Comparison of ENCODE assay signal across 2 cellular contexts in genomic region chr6:84498905-84499304, GRCh38.
TF ChIP-seq lines count a peak whose summit lies in the region.

No MANE protein-coding gene starts in this region.

TF ChIP-seq in SK-N-SH, 30 proteins besides CTCF, POLR2A, EP300 and RAD21 (continued from another document):
- TF ChIP-seq TAF1 (IDR thresholded peaks at IDR 0.05; ENCODE audit: borderline replicate concordance, low read depth, low read length) (no peak), FOXJ3 (CRISPR knock-in tag; IDR thresholded peaks at IDR 0.05) (no peak), IRF3 (IDR thresholded peaks at IDR 0.05; ENCODE audit: low read depth, low read length) (no peak), RFX5 (IDR thresholded peaks at IDR 0.05; ENCODE audit: low read length) (no peak)

TF ChIP-seq in SK-N-SH treated with all-trans-retinoic acid at 6 μM for 48 hours, 23 proteins besides CTCF, POLR2A, EP300 and RAD21 (continued from another document):
- TF ChIP-seq TSHZ2 (CRISPR knock-in tag; IDR thresholded peaks at IDR 0.05) (no peak), ISL1 (CRISPR knock-in tag; IDR thresholded peaks at IDR 0.05) (no peak), ZNF8 (CRISPR knock-in tag; IDR thresholded peaks at IDR 0.05) (no peak)
